Comparison of ENCODE assay signal across 8 cellular contexts in the genomic region with DNA sequence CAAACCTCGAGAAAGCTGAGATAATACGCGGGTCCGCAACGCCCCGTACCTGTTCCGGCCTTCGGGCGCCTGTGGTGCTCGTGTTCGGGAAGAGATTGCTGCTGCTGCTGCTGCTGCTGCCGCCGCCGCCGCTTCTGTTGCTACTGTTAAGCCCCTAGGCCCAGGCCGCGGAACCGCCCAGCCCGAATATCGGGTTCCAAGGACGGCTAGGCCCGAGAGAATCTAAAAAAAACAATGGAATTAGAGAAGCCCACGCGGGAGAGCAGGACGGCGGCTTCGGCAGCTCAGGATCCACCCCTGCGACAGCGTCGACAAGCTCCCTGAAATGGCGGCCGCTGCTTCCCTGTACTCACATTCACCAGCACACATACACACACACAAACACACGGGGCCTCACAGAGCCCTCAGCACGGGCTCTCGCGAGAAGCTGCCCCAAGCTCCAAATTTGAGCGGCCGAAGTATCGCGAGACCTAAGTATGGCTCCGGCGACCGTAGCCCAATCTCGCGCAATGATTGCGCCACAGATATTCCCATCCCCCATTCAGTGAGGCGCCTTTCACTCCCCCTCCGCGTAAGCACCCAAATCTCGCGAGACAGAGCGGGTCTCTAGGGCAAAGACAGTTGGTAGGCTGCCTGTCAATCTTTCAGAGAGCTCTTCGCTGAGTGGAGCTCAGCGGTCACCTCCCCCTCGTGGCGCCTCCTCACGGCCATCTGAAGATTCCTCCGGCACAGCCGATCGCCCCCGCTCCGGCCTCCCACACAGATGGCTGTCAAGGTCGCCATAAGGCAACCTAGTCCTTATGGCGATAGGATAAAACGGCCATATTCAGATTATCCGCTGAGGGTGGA. TPM values are rescaled to one million over a fixed set of nuclear protein-coding genes. Genes with fewer than 3 reads are reported as not detected.
DNase-seq lines count a peak whose midpoint lies in the region; ATAC-seq and TF ChIP-seq lines count a peak whose summit lies in the region.

A gene (minus strand): TSS at position 369 of the 849 bp plus-strand sequence. CDS start 1,386 bp downstream, outside the sequence.

- TF ChIP-seq CTCF in lower lobe of right lung (IDR thresholded peaks at IDR 0.05), result peak; percentile 54

- DNase-seq in COLO668 (lab: John Stamatoyannopoulos, UW; ENCODE audit: unreplicated experiment), result peak; percentile 100
- DNase-seq in HS-27A (ENCODE audit: low read depth), result peak; percentile 100
- DNase-seq in NK-92 (lab: John Stamatoyannopoulos, UW; ENCODE audit: unreplicated experiment), result peak; percentile 97
- peak; percentile 96 to 100 for DNase-seq in activated CD8-positive, alpha-beta memory T cell treated with anti-CD3 and anti-CD28 coated beads for 1 hour (ENCODE audit: extremely low read depth in 1 of 2, low read depth in 1 of 2)
- peak; percentile 100 for DNase-seq in lower lobe of right lung
- peak; percentile 97 to 100 (median 98) for DNase-seq in stimulated activated CD4-positive, alpha-beta T cell treated with anti-CD3 and anti-CD28 coated beads, TNF-alpha, amount 100 ng/mL, for 24 hours (ENCODE audit: low read depth in 3 of 3)

- H3K4me3 ChIP-seq in ectodermal cell (ENCODE audit: insufficient read depth, low read depth, low read length) (peak within 1 kb of the TSS; percentile 99), lower lobe of right lung (peak within 1 kb of the TSS; percentile 85)

- intact Hi-C loops in lower lobe of right lung (cut with DNase I), result no loop called here

- H3K4me1 ChIP-seq in ectodermal cell (ENCODE audit: control insufficient read depth, insufficient read depth, low read length) (peaks cover 16% of the 10 kb centered on the region), lower lobe of right lung (peaks cover 50% of the 10 kb centered on the region)

- H3K9me3 ChIP-seq in ectodermal cell (ENCODE audit: control insufficient read depth, low read length), result no peaks in the 10 kb centered on the region
- H3K9me3 ChIP-seq in lower lobe of right lung, result no peaks in the 10 kb centered on the region

- H3K27ac ChIP-seq in ectodermal cell (ENCODE audit: insufficient read depth, low read depth, low read length, poor library complexity, severe bottlenecking) (peak within 1 kb of the TSS; percentile 97), lower lobe of right lung (peak within 1 kb of the TSS; percentile 100)

- ATAC-seq in GM19467 (IDR thresholded peaks at IDR 0.05; ENCODE audit: unreplicated experiment) (peak; percentile 84), lower lobe of right lung (peak; percentile 96 to 97)

- H3K36me3 ChIP-seq in ectodermal cell (ENCODE audit: control insufficient read depth, insufficient read depth, low read length) (peaks cover 25% of the 10 kb centered on the region), lower lobe of right lung (peaks cover 37% of the 10 kb centered on the region)

- 0% methylated on average over 66 of the region's 66 CpGs for WGBS in ectodermal cell, 2 experiments

- H3K27me3 ChIP-seq in ectodermal cell (ENCODE audit: control insufficient read depth, insufficient read depth, low read length, poor library complexity, severe bottlenecking) (no peaks in the 10 kb centered on the region), lower lobe of right lung (ENCODE audit: low read depth) (no peaks in the 10 kb centered on the region)

RNA-seq across cellular contexts. Expression of the gene that starts here (rescaled TPM):
- polyA plus RNA-seq in ectodermal cell (2013, experiment 1 of 4), result 295 TPM
- 250 TPM for polyA plus RNA-seq in ectodermal cell (2013, experiment 2 of 4)
- polyA plus RNA-seq in ectodermal cell (2013, experiment 3 of 4), result 241 TPM
- 256 TPM for polyA plus RNA-seq in ectodermal cell (2013, experiment 4 of 4)
- 299 TPM for total RNA-seq in lower lobe of right lung

Comparison
In these comparisons a context has a peak if more than half of its experiments do, and no peak if none do; other contexts are left out.
1. Peak in every context shown above with its lines: DNase-seq, ATAC-seq, H3K4me3 ChIP-seq and H3K27ac ChIP-seq.